In genomic region chr12:124499873-124500231, GRCh38 we compare ENCODE assay signal across 18 cellular contexts.
A peak's percentile ranks its signal among the peaks of the same experiment; 100 is the strongest.
DNase-seq lines count a peak whose midpoint lies in the region; ATAC-seq, FAIRE-seq and TF ChIP-seq lines count a peak whose summit lies in the region.
"Had no signal": no experiment of that assay in that cellular context is flagged by ENCODE, and none has a peak within 500 bp of the region (broad histone marks: within the 10 kb centered on the region; RNA-seq: fewer than 3 reads in every experiment).

No MANE protein-coding gene starts in this region.

- no peak for ATAC-seq in activated naive CD4-positive, alpha-beta T cell treated with anti-CD3 and anti-CD28 coated beads, Interleukin-2, amount 50 U/mL, for 72 hours
- no peak for ATAC-seq in GM12878
- no peak for ATAC-seq in GM21447 (IDR thresholded peaks at IDR 0.05; ENCODE audit: unreplicated experiment)
- no peak for ATAC-seq in GM18909 (IDR thresholded peaks at IDR 0.05; ENCODE audit: poor library complexity, unreplicated experiment)
- ATAC-seq: CD8-positive, alpha-beta T cell had no signal

- intact Hi-C loops in GM12878 (cut with micrococcal nuclease; ENCODE audit: unreplicated experiment): no loop called here

- TF ChIP-seq EP300 in GM12878 (IDR thresholded peaks at IDR 0.05; ENCODE audit: borderline replicate concordance in 1 of 2, control insufficient read depth in 1 of 2, low read depth in 2 of 2, low read length in 2 of 2): no peak

- TF ChIP-seq POLR2A in GM12878 (IDR thresholded peaks at IDR 0.05; ENCODE audit: low read depth, low read length): 0 out of 2 replicates have a peak, but pooled peaks have one; percentile 9

- H4K20me1 ChIP-seq in GM12878 (ENCODE audit: control insufficient read depth, insufficient read depth): peaks cover 8% of the 10 kb centered on the region

- in situ Hi-C loops in GM12878 (cut with MboI): no loop called here

- H3K9ac ChIP-seq in GM12878 (ENCODE audit: control insufficient read depth, insufficient read depth, low read length) (no peak overlapping the region), muscle layer of colon (ENCODE audit: low read length) (no peak overlapping the region)

- CTCF ChIA-PET in GM12878 (lab: Yijun Ruan, JAX): no interaction called here

- H3K36me3 ChIP-seq in GM12878 (ENCODE audit: control insufficient read depth in 2 of 2, insufficient read depth in 2 of 2, low read length in 1 of 2) (peaks cover 0 to 10% of the 10 kb centered on the region in 2 experiments), muscle layer of colon (ENCODE audit: insufficient read depth, low read length) (peaks cover 9% of the 10 kb centered on the region), thymus (ENCODE audit: control insufficient read depth, insufficient read depth) (peaks cover 15% of the 10 kb centered on the region)

- H3K27me3 ChIP-seq in GM12878 (replicated peaks in 1 of 2; ENCODE audit: control insufficient read depth in 2 of 2, insufficient read depth in 2 of 2, low read length in 1 of 2): no peaks in the 10 kb centered on the region
- no peaks in the 10 kb centered on the region for H3K27me3 ChIP-seq in muscle layer of colon (ENCODE audit: control insufficient read depth in 1 of 2, insufficient read depth in 2 of 2, low read length in 2 of 2)
- H3K27me3 ChIP-seq in thymus (ENCODE audit: control insufficient read depth, insufficient read depth): no peaks in the 10 kb centered on the region
- H3K27me3 ChIP-seq: brain microvascular endothelial cell had no signal

- WGBS in GM12878 (ENCODE audit: insufficient coverage, insufficient replicate concordance, low lambda C conversion rate, missing lambda C conversion rate): 71% methylated on average over 11 of the region's 11 CpGs
- 83% methylated on average over 11 of the region's 11 CpGs for WGBS in thymus

- no TSS peak for BruUV-seq in GM12878 (replicated peaks; lab: Mats Ljungman, UMichigan)

- no peak overlapping the region for H3K4me3 ChIP-seq in GM12878
- H3K4me3 ChIP-seq in muscle layer of colon (ENCODE audit: low read depth in 1 of 2, low read length in 2 of 2): no peak overlapping the region
- H3K4me3 ChIP-seq in thymus (ENCODE audit: low read length): no peak overlapping the region
- H3K4me3 ChIP-seq: A549, PC-9 had no signal

- no peaks in the 10 kb centered on the region for H3K36me3 Mint-ChIP-seq in activated naive CD4-positive, alpha-beta T cell treated with anti-CD3 and anti-CD28 coated beads, Interleukin-2, amount 50 U/mL, for 72 hours

- H3K27ac ChIP-seq in GM12878 (ENCODE audit: control insufficient read depth, insufficient read depth) (no peak overlapping the region), muscle layer of colon (ENCODE audit: low read depth, low read length) (peak overlapping the region; percentile 9), thymus (ENCODE audit: low read depth) (peak overlapping the region; percentile 43)
- H3K27ac ChIP-seq: PC-9 had no signal

- no peak overlapping the region for H3K4me2 ChIP-seq in GM12878 (ENCODE audit: control insufficient read depth, insufficient read depth)
- H3K4me2 ChIP-seq: PC-9 had no signal

- DNase-seq in activated naive CD4-positive, alpha-beta T cell treated with anti-CD3 and anti-CD28 coated beads, Interleukin-2, amount 50 U/mL, for 72 hours (ENCODE audit: low spot score in 2 of 2): no peak
- DNase-seq in activated naive CD4-positive, alpha-beta T cell treated with anti-CD3 and anti-CD28 coated beads, Interleukin-2, amount 50 U/mL, for 16 hours: no peak
- DNase-seq in GM12878 (ENCODE audit: low read depth, low spot score) (no peak), hypothalamus (lab: John Stamatoyannopoulos, UW) (no peak)
- DNase-seq: activated gamma-delta T cell; brain microvascular endothelial cell; CD8-positive, alpha-beta T cell; effector memory CD4-positive, alpha-beta T cell; midbrain; NCI-H1694; NCI-H510A treated with DMSO at 0.1 percent for 48 hours; WERI-Rb-1 had no signal

- H3K27ac Mint-ChIP-seq in activated naive CD4-positive, alpha-beta T cell treated with anti-CD3 and anti-CD28 coated beads, Interleukin-2, amount 50 U/mL, for 72 hours: peak overlapping the region; percentile 8 to 79
- H3K27ac Mint-ChIP-seq: CD8-positive, alpha-beta T cell had no signal

- H3K4me1 ChIP-seq in GM12878 (ENCODE audit: control insufficient read depth, insufficient read depth, low read length) (peaks cover 30% of the 10 kb centered on the region), muscle layer of colon (ENCODE audit: insufficient read depth, low read length) (peaks cover 90% of the 10 kb centered on the region), thymus (ENCODE audit: control insufficient read depth, insufficient read depth, low read length) (peaks cover 15% of the 10 kb centered on the region)

- SMC1A ChIA-PET in GM12878 (lab: Charles Lee; ENCODE audit: uncharacterized antibody, unreplicated experiment): no interaction called here

- no peak for FAIRE-seq in GM12878 (lab: Jason Lieb, UNC)
- FAIRE-seq: A549 had no signal

- POLR2A ChIA-PET in GM12878 (lab: Charles Lee): interaction anchor here (1.0 kb wide), 1 partner anchor 16 kb away, joined by 4 read pairs; no protein-coding TSS in a partner anchor

- H3K79me2 ChIP-seq in GM12878 (ENCODE audit: control insufficient read depth, insufficient read depth, low read length): peaks cover 50% of the 10 kb centered on the region

- no peak for TF ChIP-seq RAD21 in GM12878 (IDR thresholded peaks at IDR 0.05; ENCODE audit: insufficient read depth, low read depth, low read length)

- no peaks in the 10 kb centered on the region for H3K9me3 Mint-ChIP-seq in activated naive CD4-positive, alpha-beta T cell treated with anti-CD3 and anti-CD28 coated beads, Interleukin-2, amount 50 U/mL, for 72 hours
- H3K9me3 Mint-ChIP-seq: CD8-positive, alpha-beta T cell had no signal

- RAD21 ChIA-PET in GM12878 (lab: Charles Lee; ENCODE audit: unreplicated experiment): interaction anchor here (1.1 kb wide), 1 partner anchor 26 kb away, joined by 3 read pairs; no protein-coding TSS in a partner anchor

- H3K9me3 ChIP-seq in GM12878 (replicated peaks; ENCODE audit: control insufficient read depth, insufficient read depth, low read length): no peaks in the 10 kb centered on the region
- H3K9me3 ChIP-seq in muscle layer of colon (ENCODE audit: low read length): no peaks in the 10 kb centered on the region
- H3K9me3 ChIP-seq in thymus (ENCODE audit: control insufficient read depth): no peaks in the 10 kb centered on the region
- H3K9me3 ChIP-seq: A549 had no signal

- no peak overlapping the region for H2AFZ ChIP-seq in GM12878 (ENCODE audit: control insufficient read depth, low read depth, low read length)
- H2AFZ ChIP-seq: PC-9 had no signal

- no peak for TF ChIP-seq CTCF in GM12878 (IDR thresholded peaks at IDR 0.05 in 2 of 3, conservative IDR thresholded peaks at IDR 0.05 in 1 of 3; ENCODE audit: control insufficient read depth in 2 of 3, extremely low read depth in 1 of 3, insufficient read depth in 1 of 3, low read depth in 3 of 3, low read length in 3 of 3)

TF ChIP-seq in GM12878, 131 proteins besides CTCF, POLR2A, EP300 and RAD21 (continues in another document):
- TF ChIP-seq ZZZ3 (IDR thresholded peaks at IDR 0.05; ENCODE audit: control insufficient read depth, insufficient read length, low read depth) (no peak), EZH2 (IDR thresholded peaks at IDR 0.05; ENCODE audit: borderline replicate concordance, control insufficient read depth, low read depth, low read length) (no peak), CEBPZ (IDR thresholded peaks at IDR 0.05; ENCODE audit: low read depth, low read length) (no peak), SMAD1 (IDR thresholded peaks at IDR 0.05; ENCODE audit: low read depth, partially characterized antibody) (no peak), TAF1 (IDR thresholded peaks at IDR 0.05; ENCODE audit: borderline replicate concordance, low read depth, low read length) (no peak), E2F8 (IDR thresholded peaks at IDR 0.05; ENCODE audit: low read depth, partially characterized antibody) (no peak)
